Comparison of ENCODE assay signal across 15 cellular contexts in genomic region chr3:10933958-10934481, GRCh38. TPM values are rescaled to one million over a fixed set of nuclear protein-coding genes. Genes with fewer than 3 reads are reported as not detected.
A peak's percentile ranks its signal among the peaks of the same experiment; 100 is the strongest.
DNase-seq lines count a peak whose midpoint lies in the region; ATAC-seq, FAIRE-seq and TF ChIP-seq lines count a peak whose summit lies in the region.
"Had no signal": no experiment of that assay in that cellular context is flagged by ENCODE, and none has a peak within 500 bp of the region (broad histone marks: within the 10 kb centered on the region; RNA-seq: fewer than 3 reads in every experiment).

No MANE protein-coding gene starts in this region.

- H3K4me3 Mint-ChIP-seq in HFFc6 (peak overlapping the region; percentile 53; the same call in 1 of the 2 replicates), brain (no peak overlapping the region)
- H3K4me3 Mint-ChIP-seq in CD8-positive, alpha-beta memory T cell = no peak overlapping the region
- H3K4me3 Mint-ChIP-seq: activated naive CD8-positive, alpha-beta T cell treated with anti-CD3 and anti-CD28 coated beads, Interleukin-2, amount 10 ng/mL, durations not matched to agents 7 days and 5 days; T-cell had no signal

- TF ChIP-seq EP300 in A549 (IDR thresholded peaks at IDR 0.05) = no peak

- H3K4me1 ChIP-seq in A549 (peaks cover 7% of the 10 kb centered on the region; the same call in 2 of the 3 replicates), kidney (ENCODE audit: control insufficient read depth in 1 of 2, insufficient read depth in 1 of 2, low read depth in 1 of 2, low read length in 2 of 2) (no peaks in the 10 kb centered on the region)
- no peaks in the 10 kb centered on the region for H3K4me1 ChIP-seq in CD8-positive, alpha-beta memory T cell (ENCODE audit: insufficient read depth, low read length)

- H3K27ac ChIP-seq in A549 (peak overlapping the region in 1 of 2 experiments; percentile 43; a peak in 2 of 6 replicates), kidney (ENCODE audit: low read depth in 2 of 2, low read length in 2 of 2) (no peak overlapping the region)
- no peak overlapping the region for H3K27ac ChIP-seq in CD8-positive, alpha-beta memory T cell (ENCODE audit: low read depth, low read length)
- H3K27ac ChIP-seq: BLaER1 had no signal

- DNase-seq in A549 (ENCODE audit: low read depth in 1 of 2, low spot score in 1 of 2) = peak; percentile 33 to 49
- DNase-seq in HFFc6 = peak; percentile 53
- DNase-seq in kidney = peak; percentile 53
- DNase-seq in mesenteric fat pad (ENCODE audit: low spot score) = no peak
- DNase-seq in CD8-positive, alpha-beta memory T cell = no peak
- DNase-seq: activated CD8-positive, alpha-beta memory T cell treated with anti-CD3 and anti-CD28 coated beads for 24 hours; activated naive CD8-positive, alpha-beta T cell treated with anti-CD3 and anti-CD28 coated beads, Interleukin-2, amount 10 ng/mL, durations not matched to agents 7 days and 5 days; GDM1; NCI-H1417; T-cell had no signal

- intact Hi-C loops in kidney (cut with DNase I) = no loop called here

- POLR2A ChIA-PET in A549 (lab: Yijun Ruan, JAX) = no interaction called here
- POLR2A ChIA-PET in CD8-positive, alpha-beta memory T cell (lab: Charles Lee) = no interaction called here

- peak overlapping the region; percentile 31; the same call in 2 of the 3 replicates for H3K4me2 ChIP-seq in A549
- H3K4me2 ChIP-seq: BLaER1, smooth muscle cell had no signal

- H3K27ac Mint-ChIP-seq in HFFc6 (peak overlapping the region; percentile 72), brain (peak overlapping the region in 3 of 5 experiments; percentile 2 to 88 (median 81))
- no peak overlapping the region for H3K27ac Mint-ChIP-seq in CD8-positive, alpha-beta memory T cell
- H3K27ac Mint-ChIP-seq: activated naive CD8-positive, alpha-beta T cell treated with anti-CD3 and anti-CD28 coated beads, Interleukin-2, amount 10 ng/mL, durations not matched to agents 7 days and 5 days; T-cell had no signal

- TF ChIP-seq CTCF in A549 (IDR thresholded peaks at IDR 0.05) (no peak), HFFc6 (IDR thresholded peaks at IDR 0.05) (0 out of 2 replicates have a peak, but pooled peaks have one; percentile 8), brain (conservative IDR thresholded peaks at IDR 0.05) (no peak), kidney (IDR thresholded peaks at IDR 0.05; ENCODE audit: borderline replicate concordance, extremely low read depth, insufficient read depth) (no peak)

- WGBS in A549 (ENCODE audit: missing lambda C conversion rate) = 53% methylated on average over 11 of the region's 17 CpGs

- H3K4me3 ChIP-seq in A549 = no peak overlapping the region
- H3K4me3 ChIP-seq in kidney (ENCODE audit: low read length in 2 of 2) = no peak overlapping the region
- H3K4me3 ChIP-seq in CD8-positive, alpha-beta memory T cell (ENCODE audit: low read length) = no peak overlapping the region
- H3K4me3 ChIP-seq: BLaER1, smooth muscle cell had no signal

- H3K36me3 Mint-ChIP-seq in HFFc6 (ENCODE audit: low read depth) (no peaks in the 10 kb centered on the region), brain (no peaks in the 10 kb centered on the region)
- H3K36me3 Mint-ChIP-seq in CD8-positive, alpha-beta memory T cell = no peaks in the 10 kb centered on the region
- H3K36me3 Mint-ChIP-seq: activated naive CD8-positive, alpha-beta T cell treated with anti-CD3 and anti-CD28 coated beads, Interleukin-2, amount 10 ng/mL, durations not matched to agents 7 days and 5 days; T-cell had no signal

- no peak for TF ChIP-seq RAD21 in A549 (conservative IDR thresholded peaks at IDR 0.05 in 1 of 2, IDR thresholded peaks at IDR 0.05 in 1 of 2)

- CTCF ChIA-PET in A549 (lab: Yijun Ruan, JAX) = interaction anchor here (0.9 kb wide), 1 partner anchor 16 kb away, joined by 3 read pairs; no protein-coding TSS in a partner anchor
- CTCF ChIA-PET in CD8-positive, alpha-beta memory T cell (lab: Charles Lee) = no interaction called here

- H3K9me3 Mint-ChIP-seq in HFFc6 (no peaks in the 10 kb centered on the region), brain (no peaks in the 10 kb centered on the region)
- H3K9me3 Mint-ChIP-seq in CD8-positive, alpha-beta memory T cell = no peaks in the 10 kb centered on the region
- H3K9me3 Mint-ChIP-seq: activated naive CD8-positive, alpha-beta T cell treated with anti-CD3 and anti-CD28 coated beads, Interleukin-2, amount 10 ng/mL, durations not matched to agents 7 days and 5 days; T-cell had no signal

- no peaks in the 10 kb centered on the region for H3K36me3 ChIP-seq in kidney (ENCODE audit: control insufficient read depth in 1 of 2, insufficient read depth in 2 of 2, low read length in 2 of 2)
- no peaks in the 10 kb centered on the region for H3K36me3 ChIP-seq in CD8-positive, alpha-beta memory T cell (ENCODE audit: insufficient read depth, low read length)
- H3K36me3 ChIP-seq: BLaER1 had no signal

- H3K9ac ChIP-seq in kidney (ENCODE audit: low read length in 2 of 2) = no peak overlapping the region
- H3K9ac ChIP-seq: BLaER1 had no signal

- H3K27me3 Mint-ChIP-seq in HFFc6 (ENCODE audit: insufficient read depth) (peaks cover 35% of the 10 kb centered on the region), brain (peaks cover 4% of the 10 kb centered on the region)
- peaks cover 3 to 6% of the 10 kb centered on the region in 2 donors for H3K27me3 Mint-ChIP-seq in CD8-positive, alpha-beta memory T cell
- H3K27me3 Mint-ChIP-seq: activated naive CD8-positive, alpha-beta T cell treated with anti-CD3 and anti-CD28 coated beads, Interleukin-2, amount 10 ng/mL, durations not matched to agents 7 days and 5 days had no signal

- H3K27me3 ChIP-seq in CD8-positive, alpha-beta memory T cell (ENCODE audit: insufficient read depth, low read length, poor library complexity, severe bottlenecking) = no peaks in the 10 kb centered on the region
- H3K27me3 ChIP-seq: BLaER1 had no signal

- no peak for FAIRE-seq in A549 (lab: Jason Lieb, UNC)
- no peak for FAIRE-seq in kidney (lab: Jason Lieb, UNC)

- H3K4me1 Mint-ChIP-seq in HFFc6 (ENCODE audit: low read depth) (peaks cover 14% of the 10 kb centered on the region), brain (peaks cover 50% of the 10 kb centered on the region)
- no peaks in the 10 kb centered on the region for H3K4me1 Mint-ChIP-seq in CD8-positive, alpha-beta memory T cell
- H3K4me1 Mint-ChIP-seq: activated naive CD8-positive, alpha-beta T cell treated with anti-CD3 and anti-CD28 coated beads, Interleukin-2, amount 10 ng/mL, durations not matched to agents 7 days and 5 days; T-cell had no signal

- ATAC-seq in A549 (peak; percentile 31 to 72; a peak in 3 of 6 replicates), HG02973 (IDR thresholded peaks at IDR 0.05; ENCODE audit: unreplicated experiment) (no peak), GM19467 (IDR thresholded peaks at IDR 0.05; ENCODE audit: unreplicated experiment) (no peak)
- ATAC-seq: T-cell had no signal

- H3K9me3 ChIP-seq in A549 = no peaks in the 10 kb centered on the region
- no peaks in the 10 kb centered on the region for H3K9me3 ChIP-seq in kidney (ENCODE audit: control insufficient read depth in 1 of 2, low read length in 2 of 2)
- no peaks in the 10 kb centered on the region for H3K9me3 ChIP-seq in CD8-positive, alpha-beta memory T cell (ENCODE audit: low read length)
- H3K9me3 ChIP-seq: BLaER1 had no signal

- TF ChIP-seq POLR2A in A549 (IDR thresholded peaks at IDR 0.05; ENCODE audit: low read length) = no peak

TF ChIP-seq in A549, 52 proteins besides CTCF, POLR2A, EP300 and RAD21:
- TF ChIP-seq HEYL (CRISPR knock-in tag; IDR thresholded peaks at IDR 0.05) (no peak), ZC3H11A (IDR thresholded peaks at IDR 0.05) (no peak), HES2 (IDR thresholded peaks at IDR 0.05) (no peak), ZFP36 (IDR thresholded peaks at IDR 0.05; ENCODE audit: borderline replicate concordance, partially characterized antibody) (no peak), GATA3 (IDR thresholded peaks at IDR 0.05; ENCODE audit: borderline replicate concordance) (no peak), ZSCAN20 (CRISPR knock-in tag; IDR thresholded peaks at IDR 0.05) (no peak), SMC3 (IDR thresholded peaks at IDR 0.05) (no peak)

RNA-seq across cellular contexts. Expression of gene SLC6A1, which starts 58.5 kb away (rescaled TPM):
- polyA plus RNA-seq in A549 (2011; rRNA removed) = 0.03 TPM in 1 of 2 replicates, not detected in the other
- not detected in 2 replicates for polyA plus RNA-seq in A549 (2012; cell fraction: cytosol; rRNA removed)
- 0.01 TPM in 1 of 2 replicates, not detected in the other for polyA plus RNA-seq in A549 (2012; cell fraction: nucleus; rRNA removed)
- polyA plus RNA-seq in A549 (2017; fragmentation: RNase III; extraction: RNeasy Plus Mini Kit Qiagen cat#74134 plus additional on column Dnase treatment) = not detected in 3 replicates
- not detected in 2 replicates for polyA minus RNA-seq in A549 (2011; rRNA and poly(A)+ RNA removed)
- total RNA-seq in HFFc6 (2021; fragmentation: NEBNext Ultra II Directional; extraction: Animal tissue kit (Norgen Biotek cat#: 25700)) = not detected
- 47.7 TPM for polyA plus RNA-seq in brain (ENCODE audit: insufficient read depth, low read depth, low replicate concordance)
- total RNA-seq in kidney = 2.1 TPM
- not detected for polyA plus RNA-seq in kidney (ENCODE audit: insufficient read depth, low read depth, low replicate concordance)
- total RNA-seq in mesenteric fat pad = 0.39 TPM
- not detected for total RNA-seq in CD8-positive, alpha-beta memory T cell
- not detected for polyA plus RNA-seq in CD8-positive, alpha-beta memory T cell
- total RNA-seq: activated naive CD8-positive, alpha-beta T cell treated with anti-CD3 and anti-CD28 coated beads, Interleukin-2, amount 10 ng/mL, durations not matched to agents 7 days and 5 days had no signal

Comparison
In these comparisons a context has a peak if more than half of its experiments do, and no peak if none do; other contexts are left out.
1. ATAC-seq: peak in A549 (2 of 2); none in HG02973 (single experiment) and GM19467 (single experiment).
2. DNase-seq: peak in A549 (2 of 2), HFFc6 (single experiment) and kidney (single experiment); none in mesenteric fat pad (single experiment) and CD8-positive, alpha-beta memory T cell (0 of 5).
3. H3K27ac Mint-ChIP-seq: peak in HFFc6 (single experiment) and brain (3 of 5); none in CD8-positive, alpha-beta memory T cell (0 of 8).